In genomic region chr1:37028981-37029617, GRCh38 we compare ENCODE assay signal across 1 cellular context.
TF ChIP-seq lines count a peak whose summit lies in the region.

No MANE protein-coding gene starts in this region.

TF ChIP-seq in WTC11, 78 proteins besides CTCF, POLR2A, EP300 and RAD21 (continued from another document):
- TF ChIP-seq HMGXB4 (CRISPR knock-in tag; IDR thresholded peaks at IDR 0.05) (peak; percentile 43; the same call in 1 of the 2 replicates), ZNF219 (CRISPR knock-in tag; IDR thresholded peaks at IDR 0.05; ENCODE audit: borderline replicate concordance) (no peak)
- TF ChIP-seq, protein P1, sequence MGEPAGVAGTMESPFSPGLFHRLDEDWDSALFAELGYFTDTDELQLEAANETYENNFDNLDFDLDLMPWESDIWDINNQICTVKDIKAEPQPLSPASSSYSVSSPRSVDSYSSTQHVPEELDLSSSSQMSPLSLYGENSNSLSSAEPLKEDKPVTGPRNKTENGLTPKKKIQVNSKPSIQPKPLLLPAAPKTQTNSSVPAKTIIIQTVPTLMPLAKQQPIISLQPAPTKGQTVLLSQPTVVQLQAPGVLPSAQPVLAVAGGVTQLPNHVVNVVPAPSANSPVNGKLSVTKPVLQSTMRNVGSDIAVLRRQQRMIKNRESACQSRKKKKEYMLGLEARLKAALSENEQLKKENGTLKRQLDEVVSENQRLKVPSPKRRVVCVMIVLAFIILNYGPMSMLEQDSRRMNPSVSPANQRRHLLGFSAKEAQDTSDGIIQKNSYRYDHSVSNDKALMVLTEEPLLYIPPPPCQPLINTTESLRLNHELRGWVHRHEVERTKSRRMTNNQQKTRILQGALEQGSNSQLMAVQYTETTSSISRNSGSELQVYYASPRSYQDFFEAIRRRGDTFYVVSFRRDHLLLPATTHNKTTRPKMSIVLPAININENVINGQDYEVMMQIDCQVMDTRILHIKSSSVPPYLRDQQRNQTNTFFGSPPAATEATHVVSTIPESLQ (CRISPR knock-in tag; IDR thresholded peaks at IDR 0.05), result no peak
